12 cellular contexts compared by ENCODE assay signal in genomic region chr19:745138-745537, GRCh38. TPM values are rescaled to one million over a fixed set of nuclear protein-coding genes. Genes with fewer than 3 reads are reported as not detected.
"Had no signal": no experiment of that assay in that cellular context is flagged by ENCODE, and none has a peak within 500 bp of the region (broad histone marks: within the 10 kb centered on the region; RNA-seq: fewer than 3 reads in every experiment).

No MANE protein-coding gene starts in this region.

RNA-seq across cellular contexts. Expression of gene MISP, which starts 5.8 kb away (rescaled TPM):
- total RNA-seq: activated CD4-positive, alpha-beta T cell treated with anti-CD3 and anti-CD28 coated beads, Interleukin-2, amount 10 ng/mL, durations not matched to agents 24 days and 14 days; activated CD8-positive, alpha-beta memory T cell treated with anti-CD3 and anti-CD28 coated beads for 36 hours; activated CD8-positive, alpha-beta T cell treated with anti-CD3 and anti-CD28 coated beads for 36 hours; activated T-cell treated with anti-CD3 and anti-CD28 coated beads, Interleukin-2, amount 50 U/mL, for 72 hours; ascending aorta had no signal
- polyA plus RNA-seq: cardiac muscle cell had no signal

RNA-seq across cellular contexts. Expression of gene PALM, which starts 36.4 kb away (rescaled TPM):
- total RNA-seq: activated CD4-positive, alpha-beta T cell treated with anti-CD3 and anti-CD28 coated beads, Interleukin-2, amount 10 ng/mL, durations not matched to agents 24 days and 14 days; activated naive CD8-positive, alpha-beta T cell treated with anti-CD3 and anti-CD28 coated beads for 36 hours; SJSA1 had no signal

RNA-seq across cellular contexts. Expression of gene PRSS57, which starts 49.9 kb away (rescaled TPM):
- total RNA-seq: activated CD4-positive, alpha-beta T cell treated with anti-CD3 and anti-CD28 coated beads, Interleukin-2, amount 10 ng/mL, durations not matched to agents 24 days and 14 days; activated CD8-positive, alpha-beta memory T cell treated with anti-CD3 and anti-CD28 coated beads for 36 hours; activated CD8-positive, alpha-beta T cell treated with anti-CD3 and anti-CD28 coated beads for 36 hours; activated naive CD8-positive, alpha-beta T cell treated with anti-CD3 and anti-CD28 coated beads for 36 hours; activated T-helper 17 cell treated with anti-CD3 and anti-CD28 coated beads, Interleukin-2, amount 50 U/mL, for 72 hours; ascending aorta; cardiac muscle cell; LHCN-M2; PC-3; SJSA1 had no signal
- polyA plus RNA-seq: cardiac muscle cell, SK-N-SH had no signal
